In the genomic region with DNA sequence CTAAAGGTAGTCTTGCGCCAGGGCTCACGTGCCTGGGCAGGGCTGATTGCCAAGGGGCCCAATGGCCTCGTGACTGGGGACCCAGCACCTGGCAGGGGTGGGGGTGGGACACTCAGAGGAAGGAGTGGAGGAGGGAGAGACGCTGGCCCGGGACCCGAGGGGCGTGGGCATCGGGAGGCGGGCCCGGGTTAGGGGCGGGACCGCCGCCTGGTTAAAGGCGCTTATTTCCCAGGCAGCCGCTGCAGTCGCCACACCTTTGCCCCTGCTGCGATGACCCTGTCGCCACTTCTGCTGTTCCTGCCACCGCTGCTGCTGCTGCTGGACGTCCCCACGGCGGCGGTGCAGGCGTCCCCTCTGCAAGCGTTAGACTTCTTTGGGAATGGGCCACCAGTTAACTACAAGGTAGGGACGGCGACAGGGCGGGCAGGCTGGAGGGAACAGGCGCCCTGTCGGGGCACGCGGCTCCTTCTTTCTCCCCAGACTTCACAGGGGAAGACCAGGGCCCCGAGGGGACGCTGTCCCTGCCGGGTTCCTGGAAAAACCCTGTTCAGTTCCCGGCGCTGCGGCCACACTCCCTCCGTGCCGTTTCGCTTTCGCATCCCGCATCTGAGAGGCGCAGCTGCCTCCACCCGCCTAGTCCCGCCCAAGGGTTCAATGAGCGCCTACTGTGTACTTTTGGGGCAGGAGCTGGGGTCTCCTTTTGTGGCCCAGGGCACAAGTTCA, we compare ENCODE assay signal across 1 cellular context.
A peak's percentile ranks its signal among the peaks of the same experiment; 100 is the strongest.
TF ChIP-seq lines count a peak whose summit lies in the region.

Gene IFI30, plus strand, starts transcription at position 242 of the 723 bp plus-strand sequence. Its CDS starts 29 bp downstream, at position 271.

TF ChIP-seq in HepG2, 621 proteins besides CTCF, POLR2A, EP300 and RAD21 (continued from another document and continues in another):
- TF ChIP-seq ZNF280B (CRISPR knock-in tag; IDR thresholded peaks at IDR 0.05; ENCODE audit: borderline replicate concordance) (no peak; the same call in 1 of the 2 replicates), ZNF362 (CRISPR knock-in tag; IDR thresholded peaks at IDR 0.05; ENCODE audit: borderline replicate concordance) (0 out of 2 replicates have a peak, but pooled peaks have one; percentile 42), GABPA (IDR thresholded peaks at IDR 0.05; ENCODE audit: low read depth, low read length) (no peak), GABPA (CRISPR knock-in tag; IDR thresholded peaks at IDR 0.05; ENCODE audit: low read depth) (no peak), MAF1 (CRISPR knock-in tag; IDR thresholded peaks at IDR 0.05; ENCODE audit: borderline replicate concordance) (no peak), ZNF335 (CRISPR knock-in tag; IDR thresholded peaks at IDR 0.05) (peak; percentile 44; the same call in 1 of the 2 replicates), ZNF33A (CRISPR knock-in tag; IDR thresholded peaks at IDR 0.05; ENCODE audit: borderline replicate concordance) (no peak), MZF1 (CRISPR knock-in tag; IDR thresholded peaks at IDR 0.05; ENCODE audit: borderline replicate concordance) (no peak), NCOR1 (IDR thresholded peaks at IDR 0.05; ENCODE audit: borderline replicate concordance, low read length) (no peak), THYN1 (CRISPR knock-in tag; IDR thresholded peaks at IDR 0.05; ENCODE audit: borderline replicate concordance, low read depth) (0 out of 2 replicates have a peak, but pooled peaks have one; percentile 3), SRSF4 (IDR thresholded peaks at IDR 0.05; ENCODE audit: low read depth, low read length, poor library complexity, severe bottlenecking) (no peak), ZNF263 (CRISPR knock-in tag; IDR thresholded peaks at IDR 0.05) (0 out of 2 replicates have a peak, but pooled peaks have one; percentile 23), YEATS4 (CRISPR knock-in tag; IDR thresholded peaks at IDR 0.05; ENCODE audit: borderline replicate concordance) (peak; percentile 78; the same call in 1 of the 2 replicates), ZNF878 (CRISPR knock-in tag; IDR thresholded peaks at IDR 0.05) (no peak), ZXDC (CRISPR knock-in tag; IDR thresholded peaks at IDR 0.05) (0 out of 2 replicates have a peak, but pooled peaks have one; percentile 59), JUN (CRISPR knock-in tag; IDR thresholded peaks at IDR 0.05) (0 out of 2 replicates have a peak, but pooled peaks have one; percentile 51), ZNF572 (CRISPR knock-in tag; IDR thresholded peaks at IDR 0.05) (no peak), HIVEP1 (CRISPR knock-in tag; IDR thresholded peaks at IDR 0.05) (0 out of 2 replicates have a peak, but pooled peaks have one; percentile 23), KIAA2018 (CRISPR knock-in tag; IDR thresholded peaks at IDR 0.05; ENCODE audit: borderline replicate concordance) (no peak), SP2 (CRISPR knock-in tag; IDR thresholded peaks at IDR 0.05) (no peak), ZNF770 (CRISPR knock-in tag; IDR thresholded peaks at IDR 0.05) (no peak), ZNF563 (CRISPR knock-in tag; IDR thresholded peaks at IDR 0.05) (no peak), ZNF44 (CRISPR knock-in tag; IDR thresholded peaks at IDR 0.05) (no peak), SAP130 (CRISPR knock-in tag; IDR thresholded peaks at IDR 0.05; ENCODE audit: low read depth) (peak; percentile 65), ZNF282 (IDR thresholded peaks at IDR 0.05; ENCODE audit: partially characterized antibody) (no peak), ATF7-NPFF (CRISPR knock-in tag; IDR thresholded peaks at IDR 0.05; ENCODE audit: low read depth) (peak; percentile 66; the same call in 1 of the 2 replicates), ZNF230 (CRISPR knock-in tag; IDR thresholded peaks at IDR 0.05) (0 out of 2 replicates have a peak, but pooled peaks have one; percentile 88), ZNF772 (CRISPR knock-in tag; IDR thresholded peaks at IDR 0.05) (no peak; the same call in 1 of the 2 replicates), MYC (CRISPR knock-in tag; IDR thresholded peaks at IDR 0.05; ENCODE audit: borderline replicate concordance) (peak; percentile 60; the same call in 1 of the 2 replicates), ZNF644 (CRISPR knock-in tag; IDR thresholded peaks at IDR 0.05; ENCODE audit: low read depth) (no peak), PAF1 (CRISPR knock-in tag; IDR thresholded peaks at IDR 0.05) (no peak), BRD4 (CRISPR knock-in tag; IDR thresholded peaks at IDR 0.05) (no peak; the same call in 1 of the 2 replicates), STAT5B (CRISPR knock-in tag; IDR thresholded peaks at IDR 0.05) (no peak), FOXJ3 (CRISPR knock-in tag; IDR thresholded peaks at IDR 0.05; ENCODE audit: borderline replicate concordance) (no peak; the same call in 1 of the 2 replicates), DBP (CRISPR knock-in tag; IDR thresholded peaks at IDR 0.05; ENCODE audit: not compliant biosample characterization) (no peak)
- TF ChIP-seq, protein P1, sequence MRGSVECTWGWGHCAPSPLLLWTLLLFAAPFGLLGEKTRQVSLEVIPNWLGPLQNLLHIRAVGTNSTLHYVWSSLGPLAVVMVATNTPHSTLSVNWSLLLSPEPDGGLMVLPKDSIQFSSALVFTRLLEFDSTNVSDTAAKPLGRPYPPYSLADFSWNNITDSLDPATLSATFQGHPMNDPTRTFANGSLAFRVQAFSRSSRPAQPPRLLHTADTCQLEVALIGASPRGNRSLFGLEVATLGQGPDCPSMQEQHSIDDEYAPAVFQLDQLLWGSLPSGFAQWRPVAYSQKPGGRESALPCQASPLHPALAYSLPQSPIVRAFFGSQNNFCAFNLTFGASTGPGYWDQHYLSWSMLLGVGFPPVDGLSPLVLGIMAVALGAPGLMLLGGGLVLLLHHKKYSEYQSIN (CRISPR knock-in tag; IDR thresholded peaks at IDR 0.05; ENCODE audit: borderline replicate concordance) = no peak
- TF ChIP-seq, protein P2, sequence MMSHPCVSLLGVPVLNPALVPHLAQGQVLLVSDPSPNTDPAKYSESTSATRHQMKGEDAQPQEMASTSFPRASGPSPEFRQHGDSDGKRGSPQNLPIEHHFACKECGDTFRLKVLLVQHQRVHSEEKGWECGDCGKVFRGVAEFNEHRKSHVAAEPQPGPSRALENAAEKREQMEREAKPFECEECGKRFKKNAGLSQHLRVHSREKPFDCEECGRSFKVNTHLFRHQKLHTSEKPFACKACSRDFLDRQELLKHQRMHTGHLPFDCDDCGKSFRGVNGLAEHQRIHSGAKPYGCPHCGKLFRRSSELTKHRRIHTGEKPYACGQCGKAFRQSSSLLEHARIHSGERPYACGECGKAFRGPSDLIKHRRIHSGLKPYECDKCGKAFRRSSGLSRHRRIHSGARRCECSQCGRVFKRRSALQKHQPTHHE (CRISPR knock-in tag; IDR thresholded peaks at IDR 0.05; ENCODE audit: borderline replicate concordance) = 0 out of 2 replicates have a peak, but pooled peaks have one; percentile 40
